In genomic region chr2:105761931-105762515, GRCh38 we compare ENCODE assay signal across 13 cellular contexts. TPM values are rescaled to one million over a fixed set of nuclear protein-coding genes. Genes with fewer than 3 reads are reported as not detected.
DNase-seq lines count a peak whose midpoint lies in the region; ATAC-seq, FAIRE-seq and TF ChIP-seq lines count a peak whose summit lies in the region.
"Had no signal": no experiment of that assay in that cellular context is flagged by ENCODE, and none has a peak within 500 bp of the region (broad histone marks: within the 10 kb centered on the region; RNA-seq: fewer than 3 reads in every experiment).

No MANE protein-coding gene starts in this region.

- no peaks in the 10 kb centered on the region for H3K27me3 ChIP-seq in Caco-2 (replicated peaks; ENCODE audit: control insufficient read depth, insufficient read depth, low read length)
- H3K27me3 ChIP-seq in H1 (replicated peaks in 1 of 4; ENCODE audit: control insufficient read depth in 3 of 4, extremely low read depth in 1 of 4, insufficient read depth in 3 of 4, low read length in 3 of 4) = no peaks in the 10 kb centered on the region
- no peaks in the 10 kb centered on the region for H3K27me3 ChIP-seq in WERI-Rb-1 (ENCODE audit: insufficient read depth, low read depth, severe bottlenecking)
- no peaks in the 10 kb centered on the region for H3K27me3 ChIP-seq in esophagus squamous epithelium
- H3K27me3 ChIP-seq: left lung had no signal

- peaks cover 14 to 39% of the 10 kb centered on the region in 2 experiments for H4K20me1 ChIP-seq in H1 (replicated peaks in 1 of 2; ENCODE audit: control insufficient read depth in 1 of 2, insufficient read depth in 2 of 2, low read length in 2 of 2)

- peak overlapping the region; percentile 15 for H3K4ac ChIP-seq in H1 (replicated peaks; ENCODE audit: insufficient read length, low read depth, low read length)

- intact Hi-C loops in Caco-2 (cut with micrococcal nuclease; ENCODE audit: unreplicated experiment) (loop anchor here (5.0 kb wide), 1 partner anchor 185 kb away; no protein-coding TSS in a partner anchor), natural killer cell (cut with micrococcal nuclease) (no loop called here), esophagus squamous epithelium (cut with DNase I) (no loop called here)

- TF ChIP-seq CTCF in Caco-2 (IDR thresholded peaks at IDR 0.05; ENCODE audit: insufficient read depth in 1 of 2, low read depth in 1 of 2, low read length in 1 of 2, severe bottlenecking in 1 of 2, unreplicated experiment in 1 of 2) = no peak
- TF ChIP-seq CTCF in H1 (IDR thresholded peaks at IDR 0.05; ENCODE audit: control extremely low read depth in 1 of 3, insufficient read depth in 1 of 3, low read depth in 1 of 3, low read length in 3 of 3) = no peak
- no peak for TF ChIP-seq CTCF in natural killer cell (IDR thresholded peaks at IDR 0.05)
- TF ChIP-seq CTCF in WERI-Rb-1 (IDR thresholded peaks at IDR 0.05; ENCODE audit: low read depth, low read length) = no peak
- no peak for TF ChIP-seq CTCF in esophagus squamous epithelium (IDR thresholded peaks at IDR 0.05)

- H3K23me2 ChIP-seq in H1 (ENCODE audit: low read depth, low read length) = no peaks in the 10 kb centered on the region

- H3K23ac ChIP-seq in H1 (ENCODE audit: insufficient read length) = no peak overlapping the region

- H2BK5ac ChIP-seq in H1 (ENCODE audit: low read depth, low read length) = no peak overlapping the region

- peak overlapping the region; percentile 26 for H4K91ac ChIP-seq in H1 (replicated peaks; ENCODE audit: insufficient read length, low read length)

- no peak overlapping the region for H2AK5ac ChIP-seq in H1 (ENCODE audit: low read depth, low read length)

- peaks cover 15 to 99% of the 10 kb centered on the region in 2 experiments for H3K79me2 ChIP-seq in H1 (ENCODE audit: control insufficient read depth in 1 of 2, insufficient read depth in 2 of 2, low read length in 2 of 2)

- H3K4me1 Mint-ChIP-seq in Caco-2 (ENCODE audit: low read depth, unreplicated experiment) = peaks cover 11% of the 10 kb centered on the region
- peaks cover 90% of the 10 kb centered on the region for H3K4me1 Mint-ChIP-seq in activated CD4-positive, alpha-beta memory T cell treated with anti-CD3 and anti-CD28 coated beads, Interleukin-2, amount 10 ng/mL, durations not matched to agents 7 days and 5 days
- H3K4me1 Mint-ChIP-seq in natural killer cell = peaks cover 61 to 75% of the 10 kb centered on the region in 2 donors

- no peaks in the 10 kb centered on the region for H3K9me3 ChIP-seq in Caco-2
- no peaks in the 10 kb centered on the region for H3K9me3 ChIP-seq in H1 (ENCODE audit: insufficient read depth in 2 of 2, low read depth in 1 of 2, low read length in 1 of 2)
- H3K9me3 ChIP-seq in WERI-Rb-1 (ENCODE audit: severe bottlenecking) = no peaks in the 10 kb centered on the region
- H3K9me3 ChIP-seq in esophagus squamous epithelium = no peaks in the 10 kb centered on the region
- H3K9me3 ChIP-seq: left lung had no signal

- H3K9me3 Mint-ChIP-seq in Caco-2 (ENCODE audit: unreplicated experiment) (no peaks in the 10 kb centered on the region), natural killer cell (no peaks in the 10 kb centered on the region)
- H3K9me3 Mint-ChIP-seq in activated CD4-positive, alpha-beta memory T cell treated with anti-CD3 and anti-CD28 coated beads, Interleukin-2, amount 10 ng/mL, durations not matched to agents 7 days and 5 days = no peaks in the 10 kb centered on the region

- no peak overlapping the region for H4K5ac ChIP-seq in H1 (ENCODE audit: insufficient read length, low read depth, low read length)

- no peak overlapping the region for H3K4me3 ChIP-seq in Caco-2 (ENCODE audit: low read depth, low read length)
- no peak overlapping the region for H3K4me3 ChIP-seq in H1 (ENCODE audit: extremely low read depth in 1 of 4, insufficient read depth in 2 of 4, low read depth in 3 of 4, low read length in 4 of 4)
- no peak overlapping the region for H3K4me3 ChIP-seq in WERI-Rb-1 (ENCODE audit: low read depth, low read length)
- no peak overlapping the region for H3K4me3 ChIP-seq in esophagus squamous epithelium
- H3K4me3 ChIP-seq: left lung had no signal

- H2BK20ac ChIP-seq in H1 (ENCODE audit: low read length) = no peak overlapping the region

- H3K14ac ChIP-seq in H1 (ENCODE audit: insufficient read length) = no peak overlapping the region

- H3K36me3 Mint-ChIP-seq in Caco-2 (ENCODE audit: insufficient read depth, unreplicated experiment) (peaks cover 24% of the 10 kb centered on the region), natural killer cell (no peaks in the 10 kb centered on the region)
- H3K36me3 Mint-ChIP-seq in activated CD4-positive, alpha-beta memory T cell treated with anti-CD3 and anti-CD28 coated beads, Interleukin-2, amount 10 ng/mL, durations not matched to agents 7 days and 5 days (ENCODE audit: low read depth) = peaks cover 58% of the 10 kb centered on the region

- FAIRE-seq in H1 (lab: Jason Lieb, UNC) = peak; percentile 13

- no peak overlapping the region for H2BK120ac ChIP-seq in H1 (replicated peaks; ENCODE audit: low read depth, low read length)

- no peak overlapping the region for H2BK12ac ChIP-seq in H1 (ENCODE audit: low read depth, low read length)

- H3K36me3 ChIP-seq in Caco-2 (ENCODE audit: control insufficient read depth, insufficient read depth, low read length) (no peaks in the 10 kb centered on the region; the same call in 1 of the 2 replicates), H1 (ENCODE audit: control insufficient read depth in 2 of 4, insufficient read depth in 4 of 4, low read length in 3 of 4) (no peaks in the 10 kb centered on the region; a peak in 1 of 8 replicates), WERI-Rb-1 (no peaks in the 10 kb centered on the region; the same call in none of the 2 replicates), esophagus squamous epithelium (peaks cover 0 to 4% (median 0%) of the 10 kb centered on the region in 3 donors)
- H3K36me3 ChIP-seq: left lung had no signal

- H3K27ac ChIP-seq in H1 (ENCODE audit: low read depth, low read length) = no peak overlapping the region
- no peak overlapping the region for H3K27ac ChIP-seq in WERI-Rb-1
- H3K27ac ChIP-seq in esophagus squamous epithelium = peak overlapping the region in 2 of 4 donors; percentile 2 to 29

- POLR2A ChIA-PET in Caco-2 (lab: Charles Lee) (no interaction called here), H1 (lab: Charles Lee; ENCODE audit: partially characterized antibody) (interaction anchor here (0.6 to 1.7 kb wide), 4 partner anchors 9 to 16 kb away, joined by 3 to 5 read pairs (median 4); no protein-coding TSS in a partner anchor)
- POLR2A ChIA-PET in activated CD4-positive, alpha-beta memory T cell treated with anti-CD3 and anti-CD28 coated beads, Interleukin-2, amount 10 ng/mL, durations not matched to agents 7 days and 5 days (lab: Charles Lee) = interaction anchor here (0.8 to 12.1 kb wide), 9 partner anchors 9 to 243 kb away, joined by 3 to 120 read pairs (median 4); partner anchors contain the start of gene NCK2

- no peak for ATAC-seq in natural killer cell
- ATAC-seq: left lung had no signal

- peak in 1 of 2 experiments; percentile 12; a peak in 1 of 4 replicates for TF ChIP-seq RAD21 in H1 (IDR thresholded peaks at IDR 0.05 in 1 of 2, conservative IDR thresholded peaks at IDR 0.05 in 1 of 2; ENCODE audit: low read depth in 2 of 2, low read length in 2 of 2)

- no peak overlapping the region for H2BK15ac ChIP-seq in H1 (ENCODE audit: low read length)

- H2AFZ ChIP-seq in H1 (ENCODE audit: low read length) = no peak overlapping the region

- WGBS in H1 (ENCODE audit: extremely low coverage in 1 of 2, insufficient coverage in 1 of 2, insufficient read length in 1 of 2, insufficient replicate concordance in 2 of 2, low coverage in 1 of 2, low lambda C conversion rate in 2 of 2, missing lambda C conversion rate in 1 of 2), 2 experiments = 43% methylated on average over 11 of the region's 11 CpGs; no CpG with 5 or more reads in 1 of the 2 experiments
- 71 to 74% methylated on average over 7 to 11 of the region's 11 CpGs for WGBS in esophagus squamous epithelium, 2 donors

- H3K4me3 Mint-ChIP-seq in Caco-2 (ENCODE audit: unreplicated experiment) = no peak overlapping the region
- H3K4me3 Mint-ChIP-seq in activated CD4-positive, alpha-beta memory T cell treated with anti-CD3 and anti-CD28 coated beads, Interleukin-2, amount 10 ng/mL, durations not matched to agents 7 days and 5 days = peak overlapping the region; percentile 49
- H3K4me3 Mint-ChIP-seq in natural killer cell = no peak overlapping the region

- no peak overlapping the region for H3K9ac ChIP-seq in H1 (replicated peaks in 1 of 4; ENCODE audit: extremely low read depth in 1 of 4, low read depth in 3 of 4, low read length in 3 of 4)

- DNase-seq in Caco-2 (no peak), H1 (ENCODE audit: low read depth in 1 of 2, low spot score in 2 of 2) (peak; percentile 56 to 66), natural killer cell (no peak), NCI-H2107 (lab: John Stamatoyannopoulos, UW) (no peak), WERI-Rb-1 (no peak), COR-L47 (lab: John Stamatoyannopoulos, UW) (no peak), esophagus squamous epithelium (lab: John Stamatoyannopoulos, UW) (no peak)
- DNase-seq in activated CD4-positive, alpha-beta memory T cell treated with anti-CD3 and anti-CD28 coated beads, Interleukin-2, amount 10 ng/mL, durations not matched to agents 7 days and 5 days = no peak
- DNase-seq: activated effector memory CD4-positive, alpha-beta T cell treated with Interleukin-2 at 50 U/mL for 16 hours; Calu3; left lung; MM.1S; NCI-H526 treated with DMSO at 0.1 percent for 48 hours had no signal

- H3K4me1 ChIP-seq in Caco-2 = no peaks in the 10 kb centered on the region
- H3K4me1 ChIP-seq in H1 (replicated peaks in 1 of 4; ENCODE audit: control insufficient read depth in 3 of 4, insufficient read depth in 4 of 4, low read length in 3 of 4) = peaks cover 12 to 21% (median 17%) of the 10 kb centered on the region in 4 experiments; a peak in 6 of 7 replicates
- H3K4me1 ChIP-seq in esophagus squamous epithelium = peaks cover 0 to 84% (median 26%) of the 10 kb centered on the region in 3 donors

- BruUV-seq in Caco-2 (replicated peaks; lab: Mats Ljungman, UMichigan) = no TSS peak

- H4K8ac ChIP-seq in H1 (ENCODE audit: extremely low read depth, insufficient read depth, low read length) = no peak overlapping the region

- H3K4me2 ChIP-seq in H1 (ENCODE audit: insufficient read depth in 1 of 2, low read depth in 2 of 2, low read length in 2 of 2) = peak overlapping the region; percentile 18 to 36; a peak in 3 of 4 replicates

- TF ChIP-seq POLR2A in H1 (IDR thresholded peaks at IDR 0.05; ENCODE audit: control extremely low read depth in 1 of 2, low read depth in 2 of 2, low read length in 2 of 2) (no peak), esophagus squamous epithelium (IDR thresholded peaks at IDR 0.05) (no peak)

- no peak for TF ChIP-seq EP300 in H1 (IDR thresholded peaks at IDR 0.05; ENCODE audit: borderline replicate concordance in 1 of 2, low read depth in 2 of 2, low read length in 2 of 2)

- peaks cover 14% of the 10 kb centered on the region; the same call in 1 of the 2 replicates for H3K79me1 ChIP-seq in H1 (ENCODE audit: low read depth, low read length)

- peak overlapping the region; percentile 50 for H3K27ac Mint-ChIP-seq in Caco-2 (ENCODE audit: unreplicated experiment)
- H3K27ac Mint-ChIP-seq in activated CD4-positive, alpha-beta memory T cell treated with anti-CD3 and anti-CD28 coated beads, Interleukin-2, amount 10 ng/mL, durations not matched to agents 7 days and 5 days = peak overlapping the region; percentile 60
- peak overlapping the region; percentile 38 to 61 for H3K27ac Mint-ChIP-seq in natural killer cell

- CTCF ChIA-PET in Caco-2 (lab: Charles Lee) = no interaction called here
- CTCF ChIA-PET in activated CD4-positive, alpha-beta memory T cell treated with anti-CD3 and anti-CD28 coated beads, Interleukin-2, amount 10 ng/mL, durations not matched to agents 7 days and 5 days (lab: Charles Lee) = interaction anchor here (1.0 to 1.5 kb wide), 3 partner anchors 9 to 333 kb away, joined by 3 read pairs; no protein-coding TSS in a partner anchor
- CTCF ChIA-PET in H1 (lab: Charles Lee; ENCODE audit: partially characterized antibody) = interaction anchor here (0.7 to 1.8 kb wide), 5 partner anchors 15 to 275 kb away, joined by 3 to 5 read pairs (median 5); no protein-coding TSS in a partner anchor

- no peak overlapping the region for H3K56ac ChIP-seq in H1 (replicated peaks; ENCODE audit: insufficient read length, low read depth, low read length)

- H3K27me3 Mint-ChIP-seq in Caco-2 (ENCODE audit: insufficient read depth, unreplicated experiment) = no peaks in the 10 kb centered on the region
- no peaks in the 10 kb centered on the region for H3K27me3 Mint-ChIP-seq in activated CD4-positive, alpha-beta memory T cell treated with anti-CD3 and anti-CD28 coated beads, Interleukin-2, amount 10 ng/mL, durations not matched to agents 7 days and 5 days
- no peaks in the 10 kb centered on the region for H3K27me3 Mint-ChIP-seq in natural killer cell (ENCODE audit: low read depth in 2 of 2)

- no peak overlapping the region for H3K18ac ChIP-seq in H1 (ENCODE audit: extremely low read depth, low read length)

RNA-seq across cellular contexts. Expression of gene NCK2, which starts 17.3 kb away (rescaled TPM):
- total RNA-seq in Caco-2 (2022) = 89.0 and 95.7 TPM in 2 replicates
- total RNA-seq in activated CD4-positive, alpha-beta memory T cell treated with anti-CD3 and anti-CD28 coated beads, Interleukin-2, amount 10 ng/mL, durations not matched to agents 7 days and 5 days = 10 to 100 TPM; 70.8 to 75.9 TPM
- 61.7 and 65.7 TPM in 2 replicates for total RNA-seq in H1 (2021; fragmentation: NEBNext Ultra II Directional; extraction: Animal tissue kit (Norgen Biotek cat#: 25700))
- 30.3 and 43.3 TPM in 2 replicates for polyA plus RNA-seq in H1 (2011; rRNA removed)
- polyA plus RNA-seq in H1 (2011; cell fraction: cytosol; rRNA removed) = 53.3 TPM
- polyA plus RNA-seq in H1 (2011; cell fraction: nucleus; rRNA removed) = 29.7 TPM
- polyA plus RNA-seq in H1 (2012, experiment 1 of 2) = 40.0 to 65.8 TPM (median 58.8 TPM) in 4 replicates
- 18.2 TPM for polyA plus RNA-seq in H1 (2012, experiment 2 of 2)
- 47.1 TPM for polyA plus RNA-seq in H1 (2013, experiment 1 of 2)
- 48.3 TPM for polyA plus RNA-seq in H1 (2013, experiment 2 of 2)
- polyA minus RNA-seq in H1 (2011; rRNA and poly(A)+ RNA removed) = 25.2 and 26.7 TPM in 2 replicates
- polyA minus RNA-seq in H1 (2011; cell fraction: cytosol; rRNA and poly(A)+ RNA removed) = 20.3 TPM
- 18.3 TPM for polyA minus RNA-seq in H1 (2011; cell fraction: nucleus; rRNA and poly(A)+ RNA removed)
- 10 to 100 TPM; 34.1 to 50.8 (median 43.0) TPM for total RNA-seq in natural killer cell
- total RNA-seq in esophagus squamous epithelium = 10 to 100 TPM; 55.4 to 90.5 (median 62.5) TPM

Comparison
In these comparisons a context has a peak if more than half of its experiments do, and no peak if none do; other contexts are left out.
1. DNase-seq: peak in H1 (2 of 2); none in Caco-2 (0 of 2), activated CD4-positive, alpha-beta memory T cell treated with anti-CD3 and anti-CD28 coated beads, Interleukin-2, amount 10 ng/mL, durations not matched to agents 7 days and 5 days (single experiment), natural killer cell (single experiment), NCI-H2107 (single experiment), WERI-Rb-1 (single experiment), COR-L47 (single experiment) and esophagus squamous epithelium (single experiment).
2. Peak in every context shown above with its lines, with median percentiles within 50 percentile points of each other: H3K27ac Mint-ChIP-seq.